ENCODE assay signal across 8 cellular contexts in the genomic region with DNA sequence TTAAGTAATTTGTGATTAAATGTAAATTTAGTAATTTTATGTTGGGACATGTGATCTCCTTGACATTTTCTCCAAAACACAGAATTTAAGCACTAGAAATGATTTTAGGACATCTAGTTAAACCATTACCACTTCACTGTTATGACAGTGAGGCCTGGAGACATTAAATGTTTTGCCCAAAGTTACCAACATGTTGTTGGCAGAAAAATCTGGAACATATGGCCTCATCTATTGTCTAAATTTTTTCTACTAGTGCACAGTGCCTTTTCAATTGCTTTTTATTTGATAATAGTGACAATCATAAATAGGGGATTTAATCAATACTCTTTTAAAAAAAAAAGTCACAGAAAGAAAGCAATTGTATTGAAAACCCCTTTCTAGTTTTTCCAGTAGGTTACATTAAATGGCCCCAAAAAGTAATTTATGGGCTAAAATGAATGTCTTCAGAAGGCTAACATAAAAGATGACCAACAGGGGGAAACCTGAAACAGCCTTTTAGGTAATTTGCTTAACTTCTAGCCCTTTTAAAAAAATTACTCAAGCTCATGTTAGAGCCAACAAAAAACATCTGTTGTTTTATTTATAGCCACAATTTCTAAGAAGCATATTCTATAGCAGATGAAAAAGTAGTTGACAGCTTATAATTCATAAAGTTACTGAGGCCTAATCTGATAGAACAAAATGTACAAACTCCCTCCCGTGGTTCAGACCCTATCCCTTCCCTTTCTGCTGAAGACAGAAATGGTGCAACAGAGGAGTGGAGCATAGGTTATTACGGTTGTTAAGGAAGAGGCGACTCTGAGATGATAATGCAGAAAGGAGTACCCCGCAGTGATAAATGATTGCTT. TPM values are rescaled to one million over a fixed set of nuclear protein-coding genes. Genes with fewer than 3 reads are reported as not detected.
A peak's percentile ranks its signal among the peaks of the same experiment; 100 is the strongest.
DNase-seq lines count a peak whose midpoint lies in the region; ATAC-seq and TF ChIP-seq lines count a peak whose summit lies in the region.

No MANE protein-coding gene starts in this region.

- DNase-seq in CD4-positive, CD25-positive, alpha-beta regulatory T cell = no peak
- DNase-seq in cardiac fibroblast (ENCODE audit: low read depth in 2 of 2) (peak; percentile 66 to 83), natural killer cell (no peak), left colon (no peak), lower leg skin (ENCODE audit: low spot score in 2 of 2) (no peak)

- TF ChIP-seq CTCF in cardiac fibroblast (IDR thresholded peaks at IDR 0.05; ENCODE audit: low read depth, low read length) (peak; percentile 31), natural killer cell (IDR thresholded peaks at IDR 0.05) (no peak), lower leg skin (IDR thresholded peaks at IDR 0.05) (no peak)

- no peaks in the 10 kb centered on the region for H3K9me3 ChIP-seq in CD4-positive, CD25-positive, alpha-beta regulatory T cell (ENCODE audit: control insufficient read depth in 2 of 2, low read length in 2 of 2)

- 40 to 50% methylated on average over 4 of the region's 4 CpGs for WGBS in lower leg skin, 2 donors

- H3K4me3 ChIP-seq in CD4-positive, CD25-positive, alpha-beta regulatory T cell (ENCODE audit: low read depth, low read length) = peak overlapping the region; percentile 33
- H3K4me3 ChIP-seq in cardiac fibroblast (replicated peaks in 1 of 2; ENCODE audit: low read depth in 2 of 2, low read length in 2 of 2) (no peak overlapping the region), lower leg skin (ENCODE audit: low read depth, poor library complexity, severe bottlenecking) (no peak overlapping the region)

- no peaks in the 10 kb centered on the region for H3K36me3 ChIP-seq in CD4-positive, CD25-positive, alpha-beta regulatory T cell (ENCODE audit: control insufficient read depth, insufficient read depth, low read length)

- no peak for TF ChIP-seq POLR2A in lower leg skin (IDR thresholded peaks at IDR 0.05)

- H3K4me1 Mint-ChIP-seq in CD4-positive, CD25-positive, alpha-beta regulatory T cell = peaks cover 54 to 91% (median 81%) of the 10 kb centered on the region in 4 donors
- peaks cover 83 to 88% of the 10 kb centered on the region in 2 donors for H3K4me1 Mint-ChIP-seq in natural killer cell

- no peak for ATAC-seq in CD4-positive, CD25-positive, alpha-beta regulatory T cell (ENCODE audit: low read depth in 2 of 2)
- ATAC-seq in HG02798 (IDR thresholded peaks at IDR 0.05; ENCODE audit: poor library complexity, unreplicated experiment) (peak; percentile 54), natural killer cell (peak in 2 of 3 donors; percentile 23 to 45), left colon (no peak), GM21737 (IDR thresholded peaks at IDR 0.05; ENCODE audit: unreplicated experiment) (no peak), HG03097 (IDR thresholded peaks at IDR 0.05; ENCODE audit: low FRiP score, unreplicated experiment) (no peak)

- intact Hi-C loops in natural killer cell (cut with micrococcal nuclease) = loop anchor here (2.0 kb wide), 1 partner anchor 13 kb away; no protein-coding TSS in a partner anchor
- intact Hi-C loops in left colon (cut with DNase I, micrococcal nuclease) = no loop called here
- intact Hi-C loops in lower leg skin (cut with DNase I; ENCODE audit: low total_unique reads) = loop anchor here (10.0 kb wide), 1 partner anchor 1017 kb away; no protein-coding TSS in a partner anchor

- peak overlapping the region; percentile 64 to 96 (median 86) for H3K27ac Mint-ChIP-seq in CD4-positive, CD25-positive, alpha-beta regulatory T cell
- peak overlapping the region; percentile 82 to 91 for H3K27ac Mint-ChIP-seq in natural killer cell

- peak overlapping the region; percentile 81 for H3K27ac ChIP-seq in CD4-positive, CD25-positive, alpha-beta regulatory T cell (ENCODE audit: insufficient read depth, low read length, poor library complexity, severe bottlenecking)

- peaks cover 73% of the 10 kb centered on the region for H3K4me1 ChIP-seq in CD4-positive, CD25-positive, alpha-beta regulatory T cell (ENCODE audit: control insufficient read depth, insufficient read depth, low read length, poor library complexity, severe bottlenecking)

- H3K27me3 ChIP-seq in CD4-positive, CD25-positive, alpha-beta regulatory T cell (ENCODE audit: control insufficient read depth, insufficient read depth, low read length) = no peaks in the 10 kb centered on the region

- peaks cover 29% of the 10 kb centered on the region for H3K36me3 Mint-ChIP-seq in CD4-positive, CD25-positive, alpha-beta regulatory T cell
- H3K36me3 Mint-ChIP-seq in natural killer cell = no peaks in the 10 kb centered on the region

- peak overlapping the region in 2 of 4 donors; percentile 4 to 23 for H3K4me3 Mint-ChIP-seq in CD4-positive, CD25-positive, alpha-beta regulatory T cell
- no peak overlapping the region for H3K4me3 Mint-ChIP-seq in natural killer cell

- no peaks in the 10 kb centered on the region for H3K9me3 Mint-ChIP-seq in CD4-positive, CD25-positive, alpha-beta regulatory T cell
- no peaks in the 10 kb centered on the region for H3K9me3 Mint-ChIP-seq in natural killer cell

- H3K27me3 Mint-ChIP-seq in CD4-positive, CD25-positive, alpha-beta regulatory T cell = no peaks in the 10 kb centered on the region
- H3K27me3 Mint-ChIP-seq in natural killer cell (ENCODE audit: low read depth in 2 of 2) = no peaks in the 10 kb centered on the region

RNA-seq across cellular contexts. Expression of a gene that starts 45.8 kb away (rescaled TPM):
- total RNA-seq in CD4-positive, CD25-positive, alpha-beta regulatory T cell = 366 TPM
- 100 to 1,000 TPM in 2 of 4 donors, 10 to 100 TPM in 2; 75.9 to 127 (median 109) TPM for polyA plus RNA-seq in CD4-positive, CD25-positive, alpha-beta regulatory T cell
- total RNA-seq in natural killer cell = 100 to 1,000 TPM; 307 to 365 (median 313) TPM
- total RNA-seq in left colon = 10 to 100 TPM; 67.6 to 71.4 TPM
- 100 to 1,000 TPM; 102 to 245 (median 137) TPM for total RNA-seq in lower leg skin

Comparison
In these comparisons a context has a peak if more than half of its experiments do, and no peak if none do; other contexts are left out.
1. ATAC-seq: peak in HG02798 (single experiment) and natural killer cell (2 of 3); none in CD4-positive, CD25-positive, alpha-beta regulatory T cell (0 of 2), left colon (single experiment), GM21737 (single experiment) and HG03097 (single experiment).
2. DNase-seq: peak in cardiac fibroblast (2 of 2); none in CD4-positive, CD25-positive, alpha-beta regulatory T cell (0 of 3), natural killer cell (single experiment), left colon (0 of 2) and lower leg skin (0 of 2).
3. intact Hi-C loops: an anchor here in natural killer cell (2.0 kb wide) and lower leg skin (10.0 kb wide); none called in left colon.